In genomic region chr11:898540-899190, GRCh38 we compare ENCODE assay signal across 1 cellular context.
A peak's percentile ranks its signal among the peaks of the same experiment; 100 is the strongest.
TF ChIP-seq lines count a peak whose summit lies in the region.

No MANE protein-coding gene starts in this region.

TF ChIP-seq in K562, 482 proteins besides CTCF, POLR2A, EP300 and RAD21:
- TF ChIP-seq POLR2AphosphoS2 (IDR thresholded peaks at IDR 0.05; ENCODE audit: low read length) (no peak), ZBTB33 (CRISPR knock-in tag; IDR thresholded peaks at IDR 0.05) (peak; percentile 97), USF1 (CRISPR knock-in tag; IDR thresholded peaks at IDR 0.05) (peak; percentile 60), HDAC3 (IDR thresholded peaks at IDR 0.05; ENCODE audit: borderline replicate concordance, partially characterized antibody) (no peak), RAD51 (IDR thresholded peaks at IDR 0.05; ENCODE audit: borderline replicate concordance, low read depth) (peak; percentile 48; the same call in 1 of the 2 replicates), ZNF354B (CRISPR knock-in tag; IDR thresholded peaks at IDR 0.05) (no peak), STAG1 (CRISPR knock-in tag; IDR thresholded peaks at IDR 0.05; ENCODE audit: borderline replicate concordance) (peak; percentile 35; the same call in 1 of the 2 replicates), ZNF165 (CRISPR knock-in tag; IDR thresholded peaks at IDR 0.05; ENCODE audit: borderline replicate concordance) (no peak), HCFC1 (IDR thresholded peaks at IDR 0.05; ENCODE audit: low read depth, low read length) (0 out of 2 replicates have a peak, but pooled peaks have one; percentile 4), POLR2AphosphoS5 (IDR thresholded peaks at IDR 0.05; ENCODE audit: control insufficient read depth, insufficient read depth, low read depth, low read length) (0 out of 2 replicates have a peak, but pooled peaks have one; percentile 5), USF2 (CRISPR knock-in tag; IDR thresholded peaks at IDR 0.05) (peak; percentile 62)
